In the genomic region with DNA sequence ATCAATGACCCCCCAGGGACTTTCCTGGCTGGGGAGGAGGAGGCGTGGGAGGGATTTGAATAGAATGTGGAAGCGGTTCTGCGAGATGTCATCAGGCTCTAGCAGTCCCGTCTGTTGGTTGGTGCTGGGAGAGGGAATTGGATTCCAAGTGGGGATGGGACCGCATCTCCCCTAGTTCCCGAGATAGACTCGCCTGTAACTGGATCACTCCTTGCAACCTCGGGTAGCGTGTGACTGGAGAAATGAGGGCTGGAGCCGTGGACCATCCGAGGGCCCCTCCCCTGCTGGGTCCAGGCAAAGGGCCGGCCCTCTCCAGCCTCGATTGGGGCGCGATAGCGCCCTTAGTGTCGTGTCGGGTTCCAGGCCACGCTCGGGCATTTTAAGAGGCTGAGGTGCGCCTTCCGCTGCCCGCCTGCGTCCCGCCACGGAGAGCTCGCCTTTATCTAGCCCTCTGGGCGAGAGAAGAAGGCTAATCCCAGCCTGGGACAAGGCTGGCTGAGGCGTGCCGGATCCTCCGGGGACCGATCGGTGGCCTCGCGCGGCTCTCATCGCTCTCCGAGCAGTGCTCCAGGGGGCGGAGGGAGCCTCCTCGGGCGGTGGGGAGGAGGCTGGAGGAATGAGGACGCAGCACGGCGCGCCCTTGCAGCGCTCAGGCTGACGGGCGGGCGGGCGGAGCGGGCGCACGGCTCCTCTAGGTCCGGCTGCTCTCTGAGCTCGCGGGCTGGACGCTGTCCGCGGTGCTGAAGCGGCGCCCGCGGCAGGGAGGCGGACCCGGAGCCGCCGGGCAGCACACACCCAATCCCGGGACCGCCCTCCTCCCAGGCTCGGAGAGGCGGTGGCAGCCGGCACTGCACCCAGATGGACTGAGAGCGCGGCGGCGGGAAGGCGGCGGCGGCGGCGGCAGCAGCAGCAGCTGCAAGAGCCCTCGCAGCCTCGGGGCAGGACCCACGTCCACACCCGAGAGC, we compare ENCODE assay signal across 1 cellular context.
TF ChIP-seq lines count a peak whose summit lies in the region.

No MANE protein-coding gene starts in this region.

TF ChIP-seq in HepG2, 621 proteins besides CTCF, POLR2A, EP300 and RAD21 (continued from another document and continues in another):
- TF ChIP-seq, protein P1, sequence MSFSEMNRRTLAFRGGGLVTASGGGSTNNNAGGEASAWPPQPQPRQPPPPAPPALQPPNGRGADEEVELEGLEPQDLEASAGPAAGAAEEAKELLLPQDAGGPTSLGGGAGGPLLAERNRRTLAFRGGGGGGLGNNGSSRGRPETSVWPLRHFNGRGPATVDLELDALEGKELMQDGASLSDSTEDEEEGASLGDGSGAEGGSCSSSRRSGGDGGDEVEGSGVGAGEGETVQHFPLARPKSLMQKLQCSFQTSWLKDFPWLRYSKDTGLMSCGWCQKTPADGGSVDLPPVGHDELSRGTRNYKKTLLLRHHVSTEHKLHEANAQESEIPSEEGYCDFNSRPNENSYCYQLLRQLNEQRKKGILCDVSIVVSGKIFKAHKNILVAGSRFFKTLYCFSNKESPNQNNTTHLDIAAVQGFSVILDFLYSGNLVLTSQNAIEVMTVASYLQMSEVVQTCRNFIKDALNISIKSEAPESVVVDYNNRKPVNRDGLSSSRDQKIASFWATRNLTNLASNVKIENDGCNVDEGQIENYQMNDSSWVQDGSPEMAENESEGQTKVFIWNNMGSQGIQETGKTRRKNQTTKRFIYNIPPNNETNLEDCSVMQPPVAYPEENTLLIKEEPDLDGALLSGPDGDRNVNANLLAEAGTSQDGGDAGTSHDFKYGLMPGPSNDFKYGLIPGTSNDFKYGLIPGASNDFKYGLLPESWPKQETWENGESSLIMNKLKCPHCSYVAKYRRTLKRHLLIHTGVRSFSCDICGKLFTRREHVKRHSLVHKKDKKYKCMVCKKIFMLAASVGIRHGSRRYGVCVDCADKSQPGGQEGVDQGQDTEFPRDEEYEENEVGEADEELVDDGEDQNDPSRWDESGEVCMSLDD (CRISPR knock-in tag; IDR thresholded peaks at IDR 0.05; ENCODE audit: borderline replicate concordance), result peak; percentile 91
- peak; percentile 95 for TF ChIP-seq ZNF746 (CRISPR knock-in tag; IDR thresholded peaks at IDR 0.05)
- TF ChIP-seq HDAC1 (CRISPR knock-in tag; IDR thresholded peaks at IDR 0.05), result peak; percentile 96
- TF ChIP-seq MXI1 (IDR thresholded peaks at IDR 0.05; ENCODE audit: borderline replicate concordance, low read depth, low read length), result peak; percentile 91
- TF ChIP-seq KAT2B (IDR thresholded peaks at IDR 0.05; ENCODE audit: borderline replicate concordance, low read depth, low read length), result no peak
- peak; percentile 100 for TF ChIP-seq SRY (CRISPR knock-in tag; IDR thresholded peaks at IDR 0.05)
- TF ChIP-seq DNMT3B (CRISPR knock-in tag; conservative IDR thresholded peaks at IDR 0.05), result peak; percentile 95; the same call in 1 of the 2 replicates
- peak; percentile 67; the same call in 1 of the 2 replicates for TF ChIP-seq RERE (CRISPR knock-in tag; IDR thresholded peaks at IDR 0.05; ENCODE audit: low read depth)
- no peak for TF ChIP-seq ZNF550 (CRISPR knock-in tag; IDR thresholded peaks at IDR 0.05; ENCODE audit: borderline replicate concordance)
- TF ChIP-seq KLF12 (CRISPR knock-in tag; IDR thresholded peaks at IDR 0.05; ENCODE audit: borderline replicate concordance), result peak; percentile 95; the same call in 1 of the 2 replicates
- TF ChIP-seq, protein P2, sequence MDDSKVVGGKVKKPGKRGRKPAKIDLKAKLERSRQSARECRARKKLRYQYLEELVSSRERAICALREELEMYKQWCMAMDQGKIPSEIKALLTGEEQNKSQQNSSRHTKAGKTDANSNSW (CRISPR knock-in tag; IDR thresholded peaks at IDR 0.05; ENCODE audit: borderline replicate concordance), result peak; percentile 99
- peak; percentile 74 for TF ChIP-seq JARID2 (CRISPR knock-in tag; IDR thresholded peaks at IDR 0.05; ENCODE audit: insufficient replicate concordance)
- TF ChIP-seq, protein P3, sequence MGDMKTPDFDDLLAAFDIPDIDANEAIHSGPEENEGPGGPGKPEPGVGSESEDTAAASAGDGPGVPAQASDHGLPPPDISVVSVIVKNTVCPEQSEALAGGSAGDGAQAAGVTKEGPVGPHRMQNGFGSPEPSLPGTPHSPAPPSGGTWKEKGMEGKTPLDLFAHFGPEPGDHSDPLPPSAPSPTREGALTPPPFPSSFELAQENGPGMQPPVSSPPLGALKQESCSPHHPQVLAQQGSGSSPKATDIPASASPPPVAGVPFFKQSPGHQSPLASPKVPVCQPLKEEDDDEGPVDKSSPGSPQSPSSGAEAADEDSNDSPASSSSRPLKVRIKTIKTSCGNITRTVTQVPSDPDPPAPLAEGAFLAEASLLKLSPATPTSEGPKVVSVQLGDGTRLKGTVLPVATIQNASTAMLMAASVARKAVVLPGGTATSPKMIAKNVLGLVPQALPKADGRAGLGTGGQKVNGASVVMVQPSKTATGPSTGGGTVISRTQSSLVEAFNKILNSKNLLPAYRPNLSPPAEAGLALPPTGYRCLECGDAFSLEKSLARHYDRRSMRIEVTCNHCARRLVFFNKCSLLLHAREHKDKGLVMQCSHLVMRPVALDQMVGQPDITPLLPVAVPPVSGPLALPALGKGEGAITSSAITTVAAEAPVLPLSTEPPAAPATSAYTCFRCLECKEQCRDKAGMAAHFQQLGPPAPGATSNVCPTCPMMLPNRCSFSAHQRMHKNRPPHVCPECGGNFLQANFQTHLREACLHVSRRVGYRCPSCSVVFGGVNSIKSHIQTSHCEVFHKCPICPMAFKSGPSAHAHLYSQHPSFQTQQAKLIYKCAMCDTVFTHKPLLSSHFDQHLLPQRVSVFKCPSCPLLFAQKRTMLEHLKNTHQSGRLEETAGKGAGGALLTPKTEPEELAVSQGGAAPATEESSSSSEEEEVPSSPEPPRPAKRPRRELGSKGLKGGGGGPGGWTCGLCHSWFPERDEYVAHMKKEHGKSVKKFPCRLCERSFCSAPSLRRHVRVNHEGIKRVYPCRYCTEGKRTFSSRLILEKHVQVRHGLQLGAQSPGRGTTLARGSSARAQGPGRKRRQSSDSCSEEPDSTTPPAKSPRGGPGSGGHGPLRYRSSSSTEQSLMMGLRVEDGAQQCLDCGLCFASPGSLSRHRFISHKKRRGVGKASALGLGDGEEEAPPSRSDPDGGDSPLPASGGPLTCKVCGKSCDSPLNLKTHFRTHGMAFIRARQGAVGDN (CRISPR knock-in tag; IDR thresholded peaks at IDR 0.05), result peak; percentile 87
- TF ChIP-seq HOXA3 (CRISPR knock-in tag; IDR thresholded peaks at IDR 0.05), result peak; percentile 80; the same call in 1 of the 2 replicates
- peak; percentile 99 for TF ChIP-seq CCDC6 (CRISPR knock-in tag; IDR thresholded peaks at IDR 0.05)
- no peak for TF ChIP-seq NFIC (IDR thresholded peaks at IDR 0.05; ENCODE audit: low read length)
- TF ChIP-seq ZNF431 (CRISPR knock-in tag; IDR thresholded peaks at IDR 0.05; ENCODE audit: borderline replicate concordance, low read depth), result peak; percentile 99
- peak; percentile 43; the same call in 1 of the 2 replicates for TF ChIP-seq ZNF143 (CRISPR knock-in tag; IDR thresholded peaks at IDR 0.05)
- TF ChIP-seq TAF1 (CRISPR knock-in tag; IDR thresholded peaks at IDR 0.05), result peak; percentile 42; the same call in 1 of the 2 replicates
- peak; percentile 96 for TF ChIP-seq ZBTB42 (CRISPR knock-in tag; IDR thresholded peaks at IDR 0.05)
- TF ChIP-seq MAZ (IDR thresholded peaks at IDR 0.05; ENCODE audit: borderline replicate concordance, low read depth, low read length), result peak; percentile 34; the same call in 1 of the 2 replicates
- TF ChIP-seq MAZ (CRISPR knock-in tag; IDR thresholded peaks at IDR 0.05; ENCODE audit: low read depth), result peak; percentile 99
- TF ChIP-seq ATAD3A (CRISPR knock-in tag; IDR thresholded peaks at IDR 0.05), result 0 out of 2 replicates have a peak, but pooled peaks have one; percentile 47
- no peak for TF ChIP-seq SRSF9 (IDR thresholded peaks at IDR 0.05; ENCODE audit: borderline replicate concordance, insufficient read depth, low read depth, low read length, poor library complexity, severe bottlenecking)
- TF ChIP-seq HNRNPH1 (optimal IDR thresholded peaks at IDR 0.05; ENCODE audit: low read depth, low read length), result no peak
- peak; percentile 96 for TF ChIP-seq ZNF33B (CRISPR knock-in tag; IDR thresholded peaks at IDR 0.05)
- no peak for TF ChIP-seq HDAC6 (IDR thresholded peaks at IDR 0.05; ENCODE audit: low read depth, low read length)
- peak; percentile 51 for TF ChIP-seq CBX1 (IDR thresholded peaks at IDR 0.05; ENCODE audit: low read depth)
- TF ChIP-seq ZNF264 (CRISPR knock-in tag; IDR thresholded peaks at IDR 0.05), result peak; percentile 96
- peak; percentile 52; the same call in 1 of the 2 replicates for TF ChIP-seq ZC3H4 (CRISPR knock-in tag; IDR thresholded peaks at IDR 0.05; ENCODE audit: borderline replicate concordance)
- no peak for TF ChIP-seq NCOR1 (IDR thresholded peaks at IDR 0.05; ENCODE audit: borderline replicate concordance, low read length)
- no peak for TF ChIP-seq GATA4 (IDR thresholded peaks at IDR 0.05; ENCODE audit: borderline replicate concordance, low read depth)
- peak; percentile 90 for TF ChIP-seq MTF1 (CRISPR knock-in tag; IDR thresholded peaks at IDR 0.05)
- TF ChIP-seq ZNF549 (CRISPR knock-in tag; IDR thresholded peaks at IDR 0.05), result peak; percentile 90
- TF ChIP-seq SMAD1 (CRISPR knock-in tag; IDR thresholded peaks at IDR 0.05; ENCODE audit: borderline replicate concordance, low read depth), result peak; percentile 62; the same call in 1 of the 2 replicates
- TF ChIP-seq, protein P4, sequence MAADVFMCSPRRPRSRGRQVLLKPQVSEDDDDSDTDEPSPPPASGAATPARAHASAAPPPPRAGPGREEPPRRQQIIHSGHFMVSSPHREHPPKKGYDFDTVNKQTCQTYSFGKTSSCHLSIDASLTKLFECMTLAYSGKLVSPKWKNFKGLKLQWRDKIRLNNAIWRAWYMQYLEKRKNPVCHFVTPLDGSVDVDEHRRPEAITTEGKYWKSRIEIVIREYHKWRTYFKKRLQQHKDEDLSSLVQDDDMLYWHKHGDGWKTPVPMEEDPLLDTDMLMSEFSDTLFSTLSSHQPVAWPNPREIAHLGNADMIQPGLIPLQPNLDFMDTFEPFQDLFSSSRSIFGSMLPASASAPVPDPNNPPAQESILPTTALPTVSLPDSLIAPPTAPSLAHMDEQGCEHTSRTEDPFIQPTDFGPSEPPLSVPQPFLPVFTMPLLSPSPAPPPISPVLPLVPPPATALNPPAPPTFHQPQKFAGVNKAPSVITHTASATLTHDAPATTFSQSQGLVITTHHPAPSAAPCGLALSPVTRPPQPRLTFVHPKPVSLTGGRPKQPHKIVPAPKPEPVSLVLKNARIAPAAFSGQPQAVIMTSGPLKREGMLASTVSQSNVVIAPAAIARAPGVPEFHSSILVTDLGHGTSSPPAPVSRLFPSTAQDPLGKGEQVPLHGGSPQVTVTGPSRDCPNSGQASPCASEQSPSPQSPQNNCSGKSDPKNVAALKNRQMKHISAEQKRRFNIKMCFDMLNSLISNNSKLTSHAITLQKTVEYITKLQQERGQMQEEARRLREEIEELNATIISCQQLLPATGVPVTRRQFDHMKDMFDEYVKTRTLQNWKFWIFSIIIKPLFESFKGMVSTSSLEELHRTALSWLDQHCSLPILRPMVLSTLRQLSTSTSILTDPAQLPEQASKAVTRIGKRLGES (CRISPR knock-in tag; IDR thresholded peaks at IDR 0.05; ENCODE audit: borderline replicate concordance), result peak; percentile 96
- no peak for TF ChIP-seq FOXO4 (CRISPR knock-in tag; conservative IDR thresholded peaks at IDR 0.05)
- no peak for TF ChIP-seq ZNF24 (IDR thresholded peaks at IDR 0.05)
